Comparison of ENCODE assay signal across 14 cellular contexts in genomic region chr16:2388875-2389433, GRCh38. TPM values are rescaled to one million over a fixed set of nuclear protein-coding genes. Genes with fewer than 3 reads are reported as not detected.
A peak's percentile ranks its signal among the peaks of the same experiment; 100 is the strongest.
DNase-seq lines count a peak whose midpoint lies in the region; ATAC-seq and TF ChIP-seq lines count a peak whose summit lies in the region.
"Had no signal": no experiment of that assay in that cellular context is flagged by ENCODE, and none has a peak within 500 bp of the region (broad histone marks: within the 10 kb centered on the region; RNA-seq: fewer than 3 reads in every experiment).

No MANE protein-coding gene starts in this region.

- no peak overlapping the region for H4K91ac ChIP-seq in trophoblast cell (ENCODE audit: low read depth, low read length)

- ATAC-seq in HG03095 (IDR thresholded peaks at IDR 0.05; ENCODE audit: unreplicated experiment) (no peak), omental fat pad (ENCODE audit: low FRiP score) (no peak)
- ATAC-seq: natural killer cell had no signal

- H3K27me3 ChIP-seq in trophoblast cell (ENCODE audit: insufficient read depth, low read length) = no peaks in the 10 kb centered on the region
- H3K27me3 ChIP-seq: testis had no signal

- H3K4me3 ChIP-seq in trophoblast cell (ENCODE audit: low read depth, low read length) = no peak overlapping the region
- H3K4me3 ChIP-seq: cardiac muscle cell, testis had no signal

- no peak overlapping the region for H3K4me2 ChIP-seq in trophoblast cell (ENCODE audit: low read length)

- H3K18ac ChIP-seq in trophoblast cell (ENCODE audit: low read length) = no peak overlapping the region

- H3K9me3 ChIP-seq in trophoblast cell (ENCODE audit: insufficient read depth, low read depth, low read length) = peaks cover 4% of the 10 kb centered on the region
- H3K9me3 ChIP-seq: testis had no signal

- no peak overlapping the region for H3K14ac ChIP-seq in trophoblast cell (ENCODE audit: low read length)

- WGBS in trophoblast cell (ENCODE audit: extremely low coverage, insufficient coverage, insufficient read length) = no CpG with 5 or more reads among the region's 2 CpGs

- no peak overlapping the region for H2BK120ac ChIP-seq in trophoblast cell (ENCODE audit: insufficient read depth, low read length, poor library complexity)

- no peak overlapping the region for H2BK12ac ChIP-seq in trophoblast cell (ENCODE audit: low read length)

- no peak overlapping the region for H4K12ac ChIP-seq in trophoblast cell (ENCODE audit: low read depth, low read length)

- H2BK5ac ChIP-seq in trophoblast cell (ENCODE audit: low read depth, low read length, poor library complexity) = no peak overlapping the region

- H3K27ac ChIP-seq in trophoblast cell (ENCODE audit: low read depth, low read length) = no peak overlapping the region
- H3K27ac ChIP-seq: 22Rv1, cardiac muscle cell, testis had no signal

- TF ChIP-seq CTCF in omental fat pad (IDR thresholded peaks at IDR 0.05) = no peak

- no peaks in the 10 kb centered on the region for H3K79me2 ChIP-seq in trophoblast cell (ENCODE audit: control insufficient read depth, insufficient read depth, low read length, poor library complexity)

- H3K23ac ChIP-seq in trophoblast cell (ENCODE audit: low read length) = no peak overlapping the region

- no peak overlapping the region for H3K4ac ChIP-seq in trophoblast cell (ENCODE audit: low read depth, low read length)

- no peak overlapping the region for H4K8ac ChIP-seq in trophoblast cell (ENCODE audit: low read depth, low read length)

- peak; percentile 17 for DNase-seq in DMS153 (lab: John Stamatoyannopoulos, UW)
- DNase-seq in DMS153 treated with DMSO at 0.1 percent for 48 hours (lab: John Stamatoyannopoulos, UW; ENCODE audit: unreplicated experiment) = no peak
- DNase-seq in NCI-H510A treated with DMSO at 0.1 percent for 48 hours (lab: John Stamatoyannopoulos, UW) = peak; percentile 78
- DNase-seq in dermis blood vessel endothelial cell = peak; percentile 41
- DNase-seq in trophoblast cell = peak; percentile 30 to 54
- DNase-seq in cerebellar nuclear complex (lab: John Stamatoyannopoulos, UW) = no peak
- no peak for DNase-seq in omental fat pad (ENCODE audit: low spot score)
- DNase-seq: head of caudate nucleus; natural killer cell; stimulated activated CD4-positive, alpha-beta T cell treated with anti-CD3 and anti-CD28 coated beads, Interleukin-2, amount 100 ng/mL, for 24 hours; testis had no signal

- H2AFZ ChIP-seq in trophoblast cell (ENCODE audit: insufficient read depth, low read length, poor library complexity) = no peak overlapping the region

- no peaks in the 10 kb centered on the region for H3K36me3 ChIP-seq in trophoblast cell (ENCODE audit: control insufficient read depth in 1 of 2, insufficient read depth in 2 of 2, low read length in 2 of 2)
- H3K36me3 ChIP-seq: cardiac muscle cell had no signal

- no peaks in the 10 kb centered on the region for H3K4me1 ChIP-seq in trophoblast cell (ENCODE audit: control insufficient read depth in 1 of 2, insufficient read depth in 2 of 2, low read length in 2 of 2)
- H3K4me1 ChIP-seq: testis had no signal

- H2AK5ac ChIP-seq in trophoblast cell (ENCODE audit: low read length) = no peak overlapping the region

- no peak overlapping the region for H3K9ac ChIP-seq in trophoblast cell (ENCODE audit: low read length)

- no peaks in the 10 kb centered on the region for H3K79me1 ChIP-seq in trophoblast cell (ENCODE audit: low read length)

RNA-seq across cellular contexts. Expression of gene CCNF, which starts 40.3 kb away (rescaled TPM):
- 22.3 and 53.1 TPM in 2 replicates for total RNA-seq in dermis blood vessel endothelial cell
- polyA plus RNA-seq in trophoblast cell (2013) = 15.0 and 15.3 TPM in 2 replicates
- 1 to 10 TPM; 1.3 to 2.9 (median 2.5) TPM for total RNA-seq in omental fat pad

RNA-seq across cellular contexts. Expression of gene ABCA3, which starts 48.4 kb away (rescaled TPM):
- total RNA-seq in dermis blood vessel endothelial cell = 29.1 and 66.9 TPM in 2 replicates
- polyA plus RNA-seq in trophoblast cell (2013) = 1.1 TPM in 2 replicates
- 10 to 100 TPM in 1 of 4 donors, 1 to 10 TPM in 3; 6.6 to 19.0 (median 8.0) TPM for total RNA-seq in omental fat pad

Comparison
In these comparisons a context has a peak if more than half of its experiments do, and no peak if none do; other contexts are left out.
1. DNase-seq: peak in DMS153 (single experiment), NCI-H510A treated with DMSO at 0.1 percent for 48 hours (single experiment), dermis blood vessel endothelial cell (single experiment) and trophoblast cell (2 of 2); none in DMS153 treated with DMSO at 0.1 percent for 48 hours (single experiment), cerebellar nuclear complex (0 of 2) and omental fat pad (single experiment).